ENCODE assay signal across 6 cellular contexts in genomic region chr17:73018599-73018998, GRCh38.
"Had no signal": no experiment of that assay in that cellular context is flagged by ENCODE, and none has a peak within 500 bp of the region (broad histone marks: within the 10 kb centered on the region; RNA-seq: fewer than 3 reads in every experiment).

No MANE protein-coding gene starts in this region.

- H3K27ac ChIP-seq: KMS-11 had no signal

- H3K27me3 Mint-ChIP-seq: IgD-negative memory B cell had no signal

- H3K9ac ChIP-seq: KMS-11 had no signal

- H3K4me3 ChIP-seq: GM23338 had no signal

- DNase-seq: H9, HCEC 1CT, KBM-7 had no signal

- H3K4me3 Mint-ChIP-seq: GM23338, H9 had no signal

- H3K4me2 ChIP-seq: GM23338, KMS-11 had no signal

- H3K27ac Mint-ChIP-seq: GM23338, H9, IgD-negative memory B cell had no signal

- H2AFZ ChIP-seq: GM23338 had no signal
